25 cellular contexts compared by ENCODE assay signal in the genomic region with DNA sequence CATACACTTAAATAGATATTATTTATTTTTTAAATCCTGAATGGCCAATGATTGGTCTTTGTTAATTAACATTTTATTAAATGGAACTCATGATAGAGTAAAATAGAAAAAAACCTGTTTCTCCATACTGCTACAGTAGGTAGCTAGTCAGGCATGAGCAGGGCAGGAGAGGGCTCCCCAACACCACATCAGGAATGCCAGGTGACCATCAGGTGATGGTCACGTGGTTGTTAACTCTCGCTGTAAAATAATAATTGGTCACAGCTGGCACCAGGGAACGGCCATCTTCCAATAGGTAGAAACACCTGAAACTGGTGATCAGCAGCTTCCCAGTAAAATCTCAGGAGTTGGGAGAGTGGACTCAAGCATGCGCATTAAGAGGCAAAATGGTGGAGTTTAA.
"Had no signal": no experiment of that assay in that cellular context is flagged by ENCODE, and none has a peak within 500 bp of the region (broad histone marks: within the 10 kb centered on the region; RNA-seq: fewer than 3 reads in every experiment).

No MANE protein-coding gene starts in this region.

- H3K36me3 Mint-ChIP-seq: activated naive CD8-positive, alpha-beta T cell treated with anti-CD3 and anti-CD28 coated beads for 36 hours; natural killer cell treated with Interleukin-12 subunit alpha and Interleukin-12 subunit beta and Interleukin-15 and Interleukin-18, amount 100 ng/mL, for 72 hours; stimulated activated naive B cell treated with anti-CD40 and anti-IgM and Interleukin-4, amounts not matched to agents 10 μg/mL and 1 μg/mL and 100 μg/mL, for 72 hours had no signal

- H3K9me3 Mint-ChIP-seq: natural killer cell treated with Interleukin-12 subunit alpha and Interleukin-12 subunit beta and Interleukin-15 and Interleukin-18, amount 100 ng/mL, for 72 hours had no signal

- H3K36me3 ChIP-seq: adrenal gland, right atrium auricular region, suprapubic skin, tibial artery, upper lobe of right lung had no signal

- DNase-seq: activated CD4-positive, alpha-beta T cell treated with anti-CD3 and anti-CD28 coated beads for 4 hours; activated CD4-positive, alpha-beta T cell treated with anti-CD3 and anti-CD28 coated beads, Interleukin-2, amount 50 U/mL, for 4 hours; activated CD8-positive, alpha-beta memory T cell treated with anti-CD3 and anti-CD28 coated beads for 24 hours; activated effector memory CD4-positive, alpha-beta T cell treated with Interleukin-2 at 50 U/mL for 16 hours; activated naive CD4-positive, alpha-beta T cell treated with anti-CD3 and anti-CD28 coated beads for 36 hours; activated naive CD8-positive, alpha-beta T cell treated with anti-CD3 and anti-CD28 coated beads for 36 hours; adrenal gland; aorta; caudate nucleus; cortex of kidney; effector memory CD8-positive, alpha-beta T cell; head of caudate nucleus; hippocampal formation; left cardiac atrium; left ventricle myocardium superior; mucosa of descending colon; stimulated activated CD4-positive, alpha-beta T cell treated with anti-CD3 and anti-CD28 coated beads, Interleukin-15, amount 100 ng/mL, for 24 hours; stimulated activated CD4-positive, alpha-beta T cell treated with anti-CD3 and anti-CD28 coated beads, Interleukin-2, amount 100 ng/mL, for 24 hours; stimulated activated naive B cell treated with anti-CD40 and anti-IgM and Interleukin-4, amounts not matched to agents 10 μg/mL and 1 μg/mL and 100 μg/mL, for 72 hours; tibial artery; upper lobe of right lung had no signal

- H3K27me3 ChIP-seq: adrenal gland, right atrium auricular region, suprapubic skin, tibial artery, upper lobe of right lung had no signal

- H3K4me3 Mint-ChIP-seq: activated naive CD4-positive, alpha-beta T cell treated with anti-CD3 and anti-CD28 coated beads for 36 hours; activated naive CD8-positive, alpha-beta T cell treated with anti-CD3 and anti-CD28 coated beads for 36 hours; brain; effector memory CD8-positive, alpha-beta T cell; natural killer cell treated with Interleukin-12 subunit alpha and Interleukin-12 subunit beta and Interleukin-15 and Interleukin-18, amount 100 ng/mL, for 72 hours; stimulated activated naive B cell treated with anti-CD40 and anti-IgM and Interleukin-4, amounts not matched to agents 10 μg/mL and 1 μg/mL and 100 μg/mL, for 72 hours had no signal

- H3K4me1 Mint-ChIP-seq: activated naive CD8-positive, alpha-beta T cell treated with anti-CD3 and anti-CD28 coated beads for 36 hours; stimulated activated naive B cell treated with anti-CD40 and anti-IgM and Interleukin-4, amounts not matched to agents 10 μg/mL and 1 μg/mL and 100 μg/mL, for 72 hours had no signal

- H3K27ac ChIP-seq: adrenal gland, right atrium auricular region, suprapubic skin, tibial artery, upper lobe of right lung had no signal

- H3K27ac Mint-ChIP-seq: activated naive CD4-positive, alpha-beta T cell treated with anti-CD3 and anti-CD28 coated beads for 36 hours; activated naive CD8-positive, alpha-beta T cell treated with anti-CD3 and anti-CD28 coated beads for 36 hours; brain; effector memory CD8-positive, alpha-beta T cell; natural killer cell treated with Interleukin-12 subunit alpha and Interleukin-12 subunit beta and Interleukin-15 and Interleukin-18, amount 100 ng/mL, for 72 hours; stimulated activated naive B cell treated with anti-CD40 and anti-IgM and Interleukin-4, amounts not matched to agents 10 μg/mL and 1 μg/mL and 100 μg/mL, for 72 hours had no signal

- H3K27me3 Mint-ChIP-seq: brain; effector memory CD8-positive, alpha-beta T cell had no signal

- H3K9me3 ChIP-seq: adrenal gland, mucosa of descending colon, right atrium auricular region, suprapubic skin, tibial artery, upper lobe of right lung had no signal

- H3K4me3 ChIP-seq: adrenal gland, mucosa of descending colon, right atrium auricular region, suprapubic skin, tibial artery, upper lobe of right lung had no signal

- ATAC-seq: effector memory CD8-positive, alpha-beta T cell; left cardiac atrium; left ventricle myocardium superior; mucosa of descending colon; natural killer cell treated with Interleukin-12 subunit alpha and Interleukin-12 subunit beta and Interleukin-15 and Interleukin-18, amount 100 ng/mL, for 72 hours; stimulated activated naive B cell treated with anti-CD40 and anti-IgM and Interleukin-4, amounts not matched to agents 10 μg/mL and 1 μg/mL and 100 μg/mL, for 72 hours; upper lobe of right lung had no signal

- H3K4me1 ChIP-seq: adrenal gland, right atrium auricular region, suprapubic skin, tibial artery, upper lobe of right lung had no signal
